In the genomic region with DNA sequence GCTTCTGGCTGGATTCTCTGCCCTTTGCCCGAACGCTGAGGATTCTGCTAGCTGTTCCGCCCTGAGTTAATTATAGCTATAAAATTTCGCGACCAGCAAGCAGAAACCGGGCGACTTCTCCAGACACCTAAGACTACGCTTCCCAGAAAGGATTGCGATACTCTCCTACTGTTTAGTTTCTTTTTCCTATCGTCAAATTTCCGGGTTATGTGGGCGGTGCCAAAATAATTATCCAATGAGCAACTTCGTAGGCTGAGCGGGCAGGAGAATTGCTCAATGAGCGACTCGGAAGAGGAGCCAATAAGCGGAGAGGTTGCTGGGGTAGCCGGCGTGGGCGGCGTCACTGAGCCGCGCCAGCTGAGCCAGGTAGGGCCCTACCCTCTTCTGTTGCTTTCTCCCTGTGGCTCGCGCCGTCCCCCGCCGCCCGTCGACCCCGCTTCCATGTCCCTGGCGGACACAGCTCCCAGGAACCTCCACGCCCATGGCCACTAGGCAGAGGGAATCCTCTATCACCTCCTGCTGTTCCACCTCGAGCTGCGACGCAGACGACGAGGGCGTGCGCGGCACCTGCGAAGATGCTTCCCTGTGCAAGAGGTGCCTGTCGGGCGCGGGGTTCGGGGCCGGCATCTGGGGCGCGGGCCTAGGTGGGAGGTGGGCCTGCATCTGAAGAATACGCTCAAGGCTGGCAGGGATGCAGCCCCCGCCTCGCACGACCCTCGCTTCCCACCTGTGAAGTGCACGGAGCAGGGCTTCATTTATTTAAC, we compare ENCODE assay signal across 1 cellular context.
TF ChIP-seq lines count a peak whose summit lies in the region.

A gene (plus strand): TSS at position 340 of the 764 bp plus-strand sequence. CDS start 142 bp downstream, at position 482.

TF ChIP-seq in HepG2, 621 proteins besides CTCF, POLR2A, EP300 and RAD21 (continued from another document and continues in another):
- TF ChIP-seq, protein P1, sequence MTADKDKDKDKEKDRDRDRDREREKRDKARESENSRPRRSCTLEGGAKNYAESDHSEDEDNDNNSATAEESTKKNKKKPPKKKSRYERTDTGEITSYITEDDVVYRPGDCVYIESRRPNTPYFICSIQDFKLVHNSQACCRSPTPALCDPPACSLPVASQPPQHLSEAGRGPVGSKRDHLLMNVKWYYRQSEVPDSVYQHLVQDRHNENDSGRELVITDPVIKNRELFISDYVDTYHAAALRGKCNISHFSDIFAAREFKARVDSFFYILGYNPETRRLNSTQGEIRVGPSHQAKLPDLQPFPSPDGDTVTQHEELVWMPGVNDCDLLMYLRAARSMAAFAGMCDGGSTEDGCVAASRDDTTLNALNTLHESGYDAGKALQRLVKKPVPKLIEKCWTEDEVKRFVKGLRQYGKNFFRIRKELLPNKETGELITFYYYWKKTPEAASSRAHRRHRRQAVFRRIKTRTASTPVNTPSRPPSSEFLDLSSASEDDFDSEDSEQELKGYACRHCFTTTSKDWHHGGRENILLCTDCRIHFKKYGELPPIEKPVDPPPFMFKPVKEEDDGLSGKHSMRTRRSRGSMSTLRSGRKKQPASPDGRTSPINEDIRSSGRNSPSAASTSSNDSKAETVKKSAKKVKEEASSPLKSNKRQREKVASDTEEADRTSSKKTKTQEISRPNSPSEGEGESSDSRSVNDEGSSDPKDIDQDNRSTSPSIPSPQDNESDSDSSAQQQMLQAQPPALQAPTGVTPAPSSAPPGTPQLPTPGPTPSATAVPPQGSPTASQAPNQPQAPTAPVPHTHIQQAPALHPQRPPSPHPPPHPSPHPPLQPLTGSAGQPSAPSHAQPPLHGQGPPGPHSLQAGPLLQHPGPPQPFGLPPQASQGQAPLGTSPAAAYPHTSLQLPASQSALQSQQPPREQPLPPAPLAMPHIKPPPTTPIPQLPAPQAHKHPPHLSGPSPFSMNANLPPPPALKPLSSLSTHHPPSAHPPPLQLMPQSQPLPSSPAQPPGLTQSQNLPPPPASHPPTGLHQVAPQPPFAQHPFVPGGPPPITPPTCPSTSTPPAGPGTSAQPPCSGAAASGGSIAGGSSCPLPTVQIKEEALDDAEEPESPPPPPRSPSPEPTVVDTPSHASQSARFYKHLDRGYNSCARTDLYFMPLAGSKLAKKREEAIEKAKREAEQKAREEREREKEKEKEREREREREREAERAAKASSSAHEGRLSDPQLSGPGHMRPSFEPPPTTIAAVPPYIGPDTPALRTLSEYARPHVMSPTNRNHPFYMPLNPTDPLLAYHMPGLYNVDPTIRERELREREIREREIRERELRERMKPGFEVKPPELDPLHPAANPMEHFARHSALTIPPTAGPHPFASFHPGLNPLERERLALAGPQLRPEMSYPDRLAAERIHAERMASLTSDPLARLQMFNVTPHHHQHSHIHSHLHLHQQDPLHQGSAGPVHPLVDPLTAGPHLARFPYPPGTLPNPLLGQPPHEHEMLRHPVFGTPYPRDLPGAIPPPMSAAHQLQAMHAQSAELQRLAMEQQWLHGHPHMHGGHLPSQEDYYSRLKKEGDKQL (CRISPR knock-in tag; IDR thresholded peaks at IDR 0.05; ENCODE audit: low read depth) = no peak
- TF ChIP-seq SALL1 (CRISPR knock-in tag; IDR thresholded peaks at IDR 0.05) (peak; percentile 93), ATF1 (CRISPR knock-in tag; IDR thresholded peaks at IDR 0.05) (peak; percentile 95), ZNF263 (CRISPR knock-in tag; IDR thresholded peaks at IDR 0.05) (no peak), ZFP1 (CRISPR knock-in tag; IDR thresholded peaks at IDR 0.05) (no peak), ZBTB21 (CRISPR knock-in tag; IDR thresholded peaks at IDR 0.05) (0 out of 2 replicates have a peak, but pooled peaks have one; percentile 10), NRL (CRISPR knock-in tag; IDR thresholded peaks at IDR 0.05; ENCODE audit: borderline replicate concordance) (peak; percentile 82; the same call in 1 of the 2 replicates), NFKB2 (CRISPR knock-in tag; IDR thresholded peaks at IDR 0.05; ENCODE audit: borderline replicate concordance) (peak; percentile 54; the same call in 1 of the 2 replicates), SMARCE1 (IDR thresholded peaks at IDR 0.05; ENCODE audit: borderline replicate concordance) (no peak), ZNF713 (CRISPR knock-in tag; IDR thresholded peaks at IDR 0.05) (no peak), SNAPC2 (CRISPR knock-in tag; IDR thresholded peaks at IDR 0.05) (peak; percentile 84; the same call in 1 of the 2 replicates), KDM1A (CRISPR knock-in tag; IDR thresholded peaks at IDR 0.05) (no peak), NCOR1 (IDR thresholded peaks at IDR 0.05; ENCODE audit: borderline replicate concordance, low read length) (peak; percentile 30; the same call in 1 of the 2 replicates), ZNF431 (CRISPR knock-in tag; IDR thresholded peaks at IDR 0.05; ENCODE audit: borderline replicate concordance, low read depth) (no peak), MTF1 (CRISPR knock-in tag; IDR thresholded peaks at IDR 0.05) (no peak), SALL2 (CRISPR knock-in tag; IDR thresholded peaks at IDR 0.05) (peak; percentile 59), ZNF781 (CRISPR knock-in tag; IDR thresholded peaks at IDR 0.05; ENCODE audit: borderline replicate concordance, not compliant biosample characterization) (no peak), ZNF335 (CRISPR knock-in tag; IDR thresholded peaks at IDR 0.05) (peak; percentile 96), SYNCRIP (IDR thresholded peaks at IDR 0.05; ENCODE audit: insufficient read depth, low read depth, low read length) (no peak), CHCHD3 (CRISPR knock-in tag; IDR thresholded peaks at IDR 0.05) (no peak), ZNF776 (CRISPR knock-in tag; IDR thresholded peaks at IDR 0.05) (peak; percentile 46; the same call in 1 of the 2 replicates), MTA3 (CRISPR knock-in tag; IDR thresholded peaks at IDR 0.05) (no peak), ZBTB38 (CRISPR knock-in tag; IDR thresholded peaks at IDR 0.05) (no peak), MXI1 (IDR thresholded peaks at IDR 0.05; ENCODE audit: borderline replicate concordance, low read depth, low read length) (peak; percentile 93; the same call in 2 of the 3 replicates)
- TF ChIP-seq, protein P2, sequence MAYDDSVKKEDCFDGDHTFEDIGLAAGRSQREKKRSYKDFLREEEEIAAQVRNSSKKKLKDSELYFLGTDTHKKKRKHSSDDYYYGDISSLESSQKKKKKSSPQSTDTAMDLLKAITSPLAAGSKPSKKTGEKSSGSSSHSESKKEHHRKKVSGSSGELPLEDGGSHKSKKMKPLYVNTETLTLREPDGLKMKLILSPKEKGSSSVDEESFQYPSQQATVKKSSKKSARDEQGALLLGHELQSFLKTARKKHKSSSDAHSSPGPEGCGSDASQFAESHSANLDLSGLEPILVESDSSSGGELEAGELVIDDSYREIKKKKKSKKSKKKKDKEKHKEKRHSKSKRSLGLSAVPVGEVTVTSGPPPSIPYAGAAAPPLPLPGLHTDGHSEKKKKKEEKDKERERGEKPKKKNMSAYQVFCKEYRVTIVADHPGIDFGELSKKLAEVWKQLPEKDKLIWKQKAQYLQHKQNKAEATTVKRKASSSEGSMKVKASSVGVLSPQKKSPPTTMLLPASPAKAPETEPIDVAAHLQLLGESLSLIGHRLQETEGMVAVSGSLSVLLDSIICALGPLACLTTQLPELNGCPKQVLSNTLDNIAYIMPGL (CRISPR knock-in tag; IDR thresholded peaks at IDR 0.05; ENCODE audit: borderline replicate concordance in 1 of 2, low read depth in 1 of 2) = peak; percentile 68 to 84; a peak in 3 of 4 replicates
- TF ChIP-seq, protein P3, sequence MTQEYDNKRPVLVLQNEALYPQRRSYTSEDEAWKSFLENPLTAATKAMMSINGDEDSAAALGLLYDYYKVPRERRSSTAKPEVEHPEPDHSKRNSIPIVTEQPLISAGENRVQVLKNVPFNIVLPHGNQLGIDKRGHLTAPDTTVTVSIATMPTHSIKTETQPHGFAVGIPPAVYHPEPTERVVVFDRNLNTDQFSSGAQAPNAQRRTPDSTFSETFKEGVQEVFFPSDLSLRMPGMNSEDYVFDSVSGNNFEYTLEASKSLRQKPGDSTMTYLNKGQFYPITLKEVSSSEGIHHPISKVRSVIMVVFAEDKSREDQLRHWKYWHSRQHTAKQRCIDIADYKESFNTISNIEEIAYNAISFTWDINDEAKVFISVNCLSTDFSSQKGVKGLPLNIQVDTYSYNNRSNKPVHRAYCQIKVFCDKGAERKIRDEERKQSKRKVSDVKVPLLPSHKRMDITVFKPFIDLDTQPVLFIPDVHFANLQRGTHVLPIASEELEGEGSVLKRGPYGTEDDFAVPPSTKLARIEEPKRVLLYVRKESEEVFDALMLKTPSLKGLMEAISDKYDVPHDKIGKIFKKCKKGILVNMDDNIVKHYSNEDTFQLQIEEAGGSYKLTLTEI (CRISPR knock-in tag; conservative IDR thresholded peaks at IDR 0.05) = no peak
- TF ChIP-seq, protein P4, sequence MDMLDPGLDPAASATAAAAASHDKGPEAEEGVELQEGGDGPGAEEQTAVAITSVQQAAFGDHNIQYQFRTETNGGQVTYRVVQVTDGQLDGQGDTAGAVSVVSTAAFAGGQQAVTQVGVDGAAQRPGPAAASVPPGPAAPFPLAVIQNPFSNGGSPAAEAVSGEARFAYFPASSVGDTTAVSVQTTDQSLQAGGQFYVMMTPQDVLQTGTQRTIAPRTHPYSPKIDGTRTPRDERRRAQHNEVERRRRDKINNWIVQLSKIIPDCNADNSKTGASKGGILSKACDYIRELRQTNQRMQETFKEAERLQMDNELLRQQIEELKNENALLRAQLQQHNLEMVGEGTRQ (IDR thresholded peaks at IDR 0.05; ENCODE audit: low read depth, low read length) = no peak
- TF ChIP-seq, protein P4 (CRISPR knock-in tag; IDR thresholded peaks at IDR 0.05; ENCODE audit: borderline replicate concordance) = no peak; the same call in 1 of the 2 replicates
- TF ChIP-seq, protein P5, sequence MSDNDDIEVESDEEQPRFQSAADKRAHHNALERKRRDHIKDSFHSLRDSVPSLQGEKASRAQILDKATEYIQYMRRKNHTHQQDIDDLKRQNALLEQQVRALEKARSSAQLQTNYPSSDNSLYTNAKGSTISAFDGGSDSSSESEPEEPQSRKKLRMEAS (IDR thresholded peaks at IDR 0.05) = no peak; the same call in none of the 2 replicates
- TF ChIP-seq, protein P6, sequence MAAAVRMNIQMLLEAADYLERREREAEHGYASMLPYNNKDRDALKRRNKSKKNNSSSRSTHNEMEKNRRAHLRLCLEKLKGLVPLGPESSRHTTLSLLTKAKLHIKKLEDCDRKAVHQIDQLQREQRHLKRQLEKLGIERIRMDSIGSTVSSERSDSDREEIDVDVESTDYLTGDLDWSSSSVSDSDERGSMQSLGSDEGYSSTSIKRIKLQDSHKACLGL (CRISPR knock-in tag; IDR thresholded peaks at IDR 0.05) = peak; percentile 81
- TF ChIP-seq, protein P7, sequence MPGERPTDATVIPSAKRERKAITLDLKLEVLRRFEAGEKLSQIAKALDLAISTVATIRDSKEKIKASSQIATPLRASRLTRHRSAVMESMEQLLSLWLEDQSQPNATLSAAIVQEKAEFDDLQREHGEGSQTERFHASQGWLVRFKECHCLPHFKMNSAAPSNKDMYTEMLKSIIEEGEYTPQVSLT (CRISPR knock-in tag; IDR thresholded peaks at IDR 0.05; ENCODE audit: borderline replicate concordance, low read depth) = no peak
- TF ChIP-seq, protein P8, sequence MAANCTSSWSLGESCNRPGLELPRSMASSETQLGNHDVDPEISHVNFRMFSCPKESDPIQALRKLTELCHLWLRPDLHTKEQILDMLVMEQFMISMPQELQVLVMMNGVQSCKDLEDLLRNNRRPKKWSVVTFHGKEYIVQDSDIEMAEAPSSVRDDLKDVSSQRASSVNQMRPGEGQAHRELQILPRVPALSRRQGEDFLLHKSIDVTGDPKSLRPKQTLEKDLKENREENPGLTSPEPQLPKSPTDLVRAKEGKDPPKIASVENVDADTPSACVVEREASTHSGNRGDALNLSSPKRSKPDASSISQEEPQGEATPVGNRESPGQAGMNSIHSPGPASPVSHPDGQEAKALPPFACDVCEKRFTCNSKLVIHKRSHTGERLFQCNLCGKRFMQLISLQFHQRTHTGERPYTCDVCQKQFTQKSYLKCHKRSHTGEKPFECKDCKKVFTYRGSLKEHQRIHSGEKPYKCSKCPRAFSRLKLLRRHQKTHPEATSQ (CRISPR knock-in tag; IDR thresholded peaks at IDR 0.05; ENCODE audit: borderline replicate concordance) = no peak
- TF ChIP-seq, protein P9, sequence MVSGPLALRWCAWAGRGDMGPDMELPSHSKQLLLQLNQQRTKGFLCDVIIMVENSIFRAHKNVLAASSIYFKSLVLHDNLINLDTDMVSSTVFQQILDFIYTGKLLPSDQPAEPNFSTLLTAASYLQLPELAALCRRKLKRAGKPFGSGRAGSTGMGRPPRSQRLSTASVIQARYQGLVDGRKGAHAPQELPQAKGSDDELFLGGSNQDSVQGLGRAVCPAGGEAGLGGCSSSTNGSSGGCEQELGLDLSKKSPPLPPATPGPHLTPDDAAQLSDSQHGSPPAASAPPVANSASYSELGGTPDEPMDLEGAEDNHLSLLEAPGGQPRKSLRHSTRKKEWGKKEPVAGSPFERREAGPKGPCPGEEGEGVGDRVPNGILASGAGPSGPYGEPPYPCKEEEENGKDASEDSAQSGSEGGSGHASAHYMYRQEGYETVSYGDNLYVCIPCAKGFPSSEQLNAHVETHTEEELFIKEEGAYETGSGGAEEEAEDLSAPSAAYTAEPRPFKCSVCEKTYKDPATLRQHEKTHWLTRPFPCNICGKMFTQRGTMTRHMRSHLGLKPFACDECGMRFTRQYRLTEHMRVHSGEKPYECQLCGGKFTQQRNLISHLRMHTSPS (CRISPR knock-in tag; IDR thresholded peaks at IDR 0.05; ENCODE audit: low read depth) = no peak
- TF ChIP-seq, protein P10, sequence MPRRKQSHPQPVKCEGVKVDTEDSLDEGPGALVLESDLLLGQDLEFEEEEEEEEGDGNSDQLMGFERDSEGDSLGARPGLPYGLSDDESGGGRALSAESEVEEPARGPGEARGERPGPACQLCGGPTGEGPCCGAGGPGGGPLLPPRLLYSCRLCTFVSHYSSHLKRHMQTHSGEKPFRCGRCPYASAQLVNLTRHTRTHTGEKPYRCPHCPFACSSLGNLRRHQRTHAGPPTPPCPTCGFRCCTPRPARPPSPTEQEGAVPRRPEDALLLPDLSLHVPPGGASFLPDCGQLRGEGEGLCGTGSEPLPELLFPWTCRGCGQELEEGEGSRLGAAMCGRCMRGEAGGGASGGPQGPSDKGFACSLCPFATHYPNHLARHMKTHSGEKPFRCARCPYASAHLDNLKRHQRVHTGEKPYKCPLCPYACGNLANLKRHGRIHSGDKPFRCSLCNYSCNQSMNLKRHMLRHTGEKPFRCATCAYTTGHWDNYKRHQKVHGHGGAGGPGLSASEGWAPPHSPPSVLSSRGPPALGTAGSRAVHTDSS (CRISPR knock-in tag; conservative IDR thresholded peaks at IDR 0.05) = no peak; the same call in 1 of the 2 replicates
- TF ChIP-seq, protein P11, sequence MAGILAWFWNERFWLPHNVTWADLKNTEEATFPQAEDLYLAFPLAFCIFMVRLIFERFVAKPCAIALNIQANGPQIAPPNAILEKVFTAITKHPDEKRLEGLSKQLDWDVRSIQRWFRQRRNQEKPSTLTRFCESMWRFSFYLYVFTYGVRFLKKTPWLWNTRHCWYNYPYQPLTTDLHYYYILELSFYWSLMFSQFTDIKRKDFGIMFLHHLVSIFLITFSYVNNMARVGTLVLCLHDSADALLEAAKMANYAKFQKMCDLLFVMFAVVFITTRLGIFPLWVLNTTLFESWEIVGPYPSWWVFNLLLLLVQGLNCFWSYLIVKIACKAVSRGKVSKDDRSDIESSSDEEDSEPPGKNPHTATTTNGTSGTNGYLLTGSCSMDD (CRISPR knock-in tag; IDR thresholded peaks at IDR 0.05) = no peak
